7 cellular contexts compared by ENCODE assay signal in the genomic region with DNA sequence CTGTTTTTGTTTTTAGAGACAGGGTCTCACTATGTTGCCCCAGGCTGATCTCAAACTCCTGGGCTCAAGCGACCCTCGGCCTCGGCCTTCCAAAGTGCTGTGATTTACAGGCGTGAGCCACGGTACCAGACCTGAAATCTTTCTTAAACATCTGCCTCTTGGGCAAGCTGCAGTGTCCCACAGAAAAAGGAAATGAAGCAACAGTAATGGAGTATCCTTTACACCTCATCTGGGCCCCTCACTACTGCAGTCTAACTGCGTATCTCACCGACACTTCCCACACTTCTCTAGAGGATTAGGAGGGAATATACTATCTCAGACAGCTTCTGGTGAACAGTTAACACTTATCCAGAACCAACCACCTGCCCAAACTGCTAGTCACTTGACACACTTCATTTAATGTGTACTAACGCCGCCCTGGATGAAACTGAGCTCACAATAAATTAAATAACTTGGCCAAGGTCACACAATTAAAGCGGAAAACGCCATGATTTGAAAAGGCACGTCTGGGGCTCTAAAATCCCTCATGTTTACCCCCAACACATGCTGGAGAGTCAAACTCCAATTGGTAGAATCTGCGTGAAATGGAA. TPM values are rescaled to one million over a fixed set of nuclear protein-coding genes. Genes with fewer than 3 reads are reported as not detected.
DNase-seq lines count a peak whose midpoint lies in the region; ATAC-seq and TF ChIP-seq lines count a peak whose summit lies in the region.

No MANE protein-coding gene starts in this region.

- peaks cover 23% of the 10 kb centered on the region for H3K79me1 ChIP-seq in mesendoderm (ENCODE audit: low read length)

- no peak overlapping the region for H2AK5ac ChIP-seq in mesendoderm (ENCODE audit: low read length)

- TF ChIP-seq CTCF in GM12875 (IDR thresholded peaks at IDR 0.05; ENCODE audit: borderline replicate concordance, insufficient read depth, low read depth, low read length) (no peak), breast epithelium (IDR thresholded peaks at IDR 0.05) (no peak)

- no peak overlapping the region for H3K18ac ChIP-seq in mesendoderm (ENCODE audit: low read length)

- no CpG with 5 or more reads among the region's 13 CpGs for WGBS in mesendoderm (ENCODE audit: extremely low coverage, insufficient coverage, low lambda C conversion rate)

- no peaks in the 10 kb centered on the region for H3K9me3 ChIP-seq in breast epithelium

- H2BK120ac ChIP-seq in mesendoderm (ENCODE audit: low read depth, low read length) = no peak overlapping the region

- peak; percentile 69 to 88 for DNase-seq in NOMO-1 (lab: John Stamatoyannopoulos, UW; ENCODE audit: unreplicated experiment in 2 of 2)
- DNase-seq in breast epithelium (ENCODE audit: low spot score in 2 of 2) = no peak
- peak; percentile 15 for DNase-seq in mesendoderm
- DNase-seq in LoVo (ENCODE audit: low spot score) = no peak

- H3K4me2 ChIP-seq in mesendoderm (ENCODE audit: low read length) = peak overlapping the region; percentile 77

- intact Hi-C loops in breast epithelium (cut with DNase I; ENCODE audit: low total_unique reads) = no loop called here

- peaks cover 47% of the 10 kb centered on the region for H3K79me2 ChIP-seq in mesendoderm (ENCODE audit: control insufficient read depth, insufficient read depth, low read length)

- ATAC-seq in GM21786 (IDR thresholded peaks at IDR 0.05; ENCODE audit: unreplicated experiment) (no peak), HG02678 (IDR thresholded peaks at IDR 0.05; ENCODE audit: unreplicated experiment) (no peak)

- TF ChIP-seq POLR2A in breast epithelium (IDR thresholded peaks at IDR 0.05) = no peak

- H3K4me3 ChIP-seq in GM12875 (ENCODE audit: low read depth, low read length) = peak overlapping the region; percentile 84
- H3K4me3 ChIP-seq in breast epithelium = peak overlapping the region; percentile 79 to 99 (median 82)
- peak overlapping the region; percentile 93 for H3K4me3 ChIP-seq in mesendoderm (ENCODE audit: low read length)

- H3K27ac ChIP-seq in breast epithelium (peak overlapping the region; percentile 87 to 94), mesendoderm (ENCODE audit: low read depth, low read length) (no peak overlapping the region)

- H2BK5ac ChIP-seq in mesendoderm (ENCODE audit: low read length) = no peak overlapping the region

- no peak overlapping the region for H3K23ac ChIP-seq in mesendoderm (ENCODE audit: low read length)

- H3K4me1 ChIP-seq in breast epithelium (no peaks in the 10 kb centered on the region), mesendoderm (ENCODE audit: control insufficient read depth, low read depth, low read length) (peaks cover 7% of the 10 kb centered on the region)

- H3K36me3 ChIP-seq in breast epithelium (no peaks in the 10 kb centered on the region), mesendoderm (ENCODE audit: control insufficient read depth, insufficient read depth, low read length) (no peaks in the 10 kb centered on the region)

- no peak overlapping the region for H2BK15ac ChIP-seq in mesendoderm (replicated peaks; ENCODE audit: low read depth)

- peak overlapping the region; percentile 93 for H3K9ac ChIP-seq in mesendoderm (ENCODE audit: low read length)

- no peak overlapping the region for H3K4ac ChIP-seq in mesendoderm (ENCODE audit: low read depth, low read length)

- no peaks in the 10 kb centered on the region for H3K27me3 ChIP-seq in breast epithelium
- no peaks in the 10 kb centered on the region for H3K27me3 ChIP-seq in mesendoderm (ENCODE audit: insufficient read depth, low read length, poor library complexity)

- no peak overlapping the region for H4K8ac ChIP-seq in mesendoderm (ENCODE audit: low read depth, low read length)

- peak overlapping the region; percentile 97 for H3K56ac ChIP-seq in mesendoderm (ENCODE audit: low read length)

- no peak overlapping the region for H4K5ac ChIP-seq in mesendoderm (ENCODE audit: low read length)

RNA-seq across cellular contexts. Expression of gene COX7A2L, which starts 1.0 kb away (rescaled TPM):
- total RNA-seq in breast epithelium = 100 to 1,000 TPM; 142 to 161 (median 149) TPM
- polyA plus RNA-seq in mesendoderm (2013, experiment 1 of 2) = 65.4 TPM
- polyA plus RNA-seq in mesendoderm (2013, experiment 2 of 2) = 64.9 TPM

Comparison
In these comparisons a context has a peak if more than half of its experiments do, and no peak if none do; other contexts are left out.
1. DNase-seq: peak in NOMO-1 (2 of 2) and mesendoderm (single experiment); none in breast epithelium (0 of 2) and LoVo (single experiment).
2. Peak in every context shown above with its lines, with median percentiles within 50 percentile points of each other: H3K4me3 ChIP-seq.